Comparison of ENCODE assay signal across 14 cellular contexts in the genomic region with DNA sequence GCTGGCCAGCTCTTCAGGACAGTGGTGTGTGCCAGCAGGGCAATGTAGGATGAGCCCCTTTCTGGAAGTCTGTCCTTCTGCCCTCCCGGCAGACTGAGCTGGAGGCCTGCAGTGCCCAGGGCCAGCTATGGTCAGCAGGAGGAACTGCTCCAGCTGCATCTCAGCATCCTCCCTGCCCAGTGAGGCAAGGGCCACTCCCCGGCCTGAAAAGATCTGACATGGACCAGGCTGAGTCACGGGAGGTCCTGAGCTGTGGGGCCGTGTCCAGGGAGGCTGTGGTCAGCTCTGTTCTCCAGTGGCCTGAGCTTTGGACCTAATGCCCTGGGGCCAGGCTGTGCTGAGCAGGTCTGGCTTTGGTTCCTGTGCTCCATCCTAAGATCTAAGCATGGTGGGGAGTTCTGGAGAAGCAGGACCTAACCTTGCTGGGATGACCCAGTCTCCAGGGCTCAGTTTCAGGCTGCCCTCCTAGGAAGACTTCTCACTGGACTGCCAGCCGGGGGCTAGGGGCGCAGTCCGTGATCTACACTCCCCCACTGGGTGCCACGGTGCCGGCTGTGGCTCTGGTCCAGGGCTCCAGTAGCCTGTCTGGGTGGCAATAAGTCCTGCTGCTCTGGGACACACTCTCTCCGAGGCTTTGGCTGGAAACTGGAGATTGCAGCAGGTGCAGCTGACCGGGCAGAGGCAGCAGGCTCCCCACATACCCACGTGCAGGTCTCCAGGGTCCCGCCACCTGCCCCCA.
"Had no signal": no experiment of that assay in that cellular context is flagged by ENCODE, and none has a peak within 500 bp of the region (broad histone marks: within the 10 kb centered on the region; RNA-seq: fewer than 3 reads in every experiment).

No MANE protein-coding gene starts in this region.

- H3K4me1 ChIP-seq: colonic mucosa, right lobe of liver, upper lobe of left lung had no signal

- H3K4me3 Mint-ChIP-seq: activated T-cell treated with anti-CD3 and anti-CD28 coated beads, Interleukin-2, amount 50 U/mL, for 72 hours; neural progenitor cell had no signal

- H3K9me3 Mint-ChIP-seq: activated T-cell treated with anti-CD3 and anti-CD28 coated beads, Interleukin-2, amount 50 U/mL, for 72 hours; neural progenitor cell had no signal

- H3K27me3 ChIP-seq: colonic mucosa, neural progenitor cell, right lobe of liver, upper lobe of left lung had no signal

- H3K36me3 ChIP-seq: colonic mucosa, neural progenitor cell, right lobe of liver, upper lobe of left lung had no signal

- H3K4me2 ChIP-seq: neural progenitor cell had no signal

- H3K4me3 ChIP-seq: colonic mucosa, neural progenitor cell, right lobe of liver, upper lobe of left lung had no signal

- H3K27ac Mint-ChIP-seq: activated T-cell treated with anti-CD3 and anti-CD28 coated beads, Interleukin-2, amount 50 U/mL, for 72 hours; neural progenitor cell had no signal

- DNase-seq: activated CD4-positive, alpha-beta T cell treated with anti-CD3 and anti-CD28 coated beads, Interleukin-2, amount 50 U/mL, for 4 hours; activated CD8-positive, alpha-beta memory T cell treated with anti-CD3 and anti-CD28 coated beads, Interleukin-2, amount 50 U/mL, for 4 hours; activated naive CD4-positive, alpha-beta T cell treated with Interleukin-2 at 50 U/mL for 16 hours; activated T-cell treated with anti-CD3 and anti-CD28 coated beads, Interleukin-2, amount 50 U/mL, for 72 hours; caudate nucleus; colonic mucosa; effector CD4-positive, alpha-beta T cell; foreskin melanocyte; kidney; right lobe of liver; stimulated activated CD4-positive, alpha-beta T cell treated with anti-CD3 and anti-CD28 coated beads, Interleukin-2, amount 100 ng/mL, for 48 hours; stimulated activated naive CD8-positive, alpha-beta T cell treated with anti-CD3 and anti-CD28 coated beads, Interleukin-15, Interleukin-2, amounts not matched to agents 100 U/mL and 50 U/mL, for 24 hours; upper lobe of left lung had no signal

- H3K9me3 ChIP-seq: colonic mucosa, right lobe of liver, upper lobe of left lung had no signal

- H3K36me3 Mint-ChIP-seq: neural progenitor cell had no signal

- H2AFZ ChIP-seq: neural progenitor cell had no signal

- H3K9ac ChIP-seq: neural progenitor cell had no signal

- H3K27ac ChIP-seq: colonic mucosa, neural progenitor cell, right lobe of liver, upper lobe of left lung had no signal

- ATAC-seq: activated T-cell treated with anti-CD3 and anti-CD28 coated beads, Interleukin-2, amount 50 U/mL, for 72 hours; right lobe of liver; stimulated activated naive CD8-positive, alpha-beta T cell treated with anti-CD3 and anti-CD28 coated beads, Interleukin-15, Interleukin-2, amounts not matched to agents 100 U/mL and 50 U/mL, for 24 hours had no signal
